ENCODE assay signal across 23 cellular contexts in genomic region chr3:2236203-2236602, GRCh38.
"Had no signal": no experiment of that assay in that cellular context is flagged by ENCODE, and none has a peak within 500 bp of the region (broad histone marks: within the 10 kb centered on the region; RNA-seq: fewer than 3 reads in every experiment).

No MANE protein-coding gene starts in this region.

- ATAC-seq: effector memory CD8-positive, alpha-beta T cell; esophagus mucosa; gastrocnemius medialis; heart right ventricle; left cardiac atrium; left lung; left ventricle myocardium superior; lower lobe of right lung; naive thymus-derived CD4-positive, alpha-beta T cell had no signal

- H3K4me1 ChIP-seq: colonic mucosa, esophagus squamous epithelium, gastrocnemius medialis, heart right ventricle, left lung, lower lobe of right lung had no signal

- H3K9me3 ChIP-seq: colonic mucosa, esophagus squamous epithelium, gastrocnemius medialis, heart right ventricle, left lung, lower lobe of right lung had no signal

- H3K27ac ChIP-seq: colonic mucosa, epithelial cell of prostate, esophagus squamous epithelium, gastrocnemius medialis, heart right ventricle, left lung, lower lobe of right lung had no signal

- H3K36me3 ChIP-seq: colonic mucosa, esophagus squamous epithelium, gastrocnemius medialis, heart right ventricle, left lung, lower lobe of right lung had no signal

- DNase-seq: colonic mucosa; cortex of kidney; effector CD8-positive, alpha-beta T cell; effector memory CD8-positive, alpha-beta T cell; endodermal cell; erythroblast; esophagus squamous epithelium; foreskin fibroblast; foreskin melanocyte; gastrocnemius medialis; glutamatergic neuron; head of caudate nucleus; heart right ventricle; hippocampal formation; left cardiac atrium; left lung; left ventricle myocardium superior; lower lobe of right lung; mesenchymal stem cell; midbrain; naive thymus-derived CD4-positive, alpha-beta T cell had no signal

- H3K4me3 ChIP-seq: colonic mucosa, esophagus squamous epithelium, gastrocnemius medialis, heart right ventricle, left lung, lower lobe of right lung had no signal
